In genomic region chr9:36575411-36575882, GRCh38 we compare ENCODE assay signal across 13 cellular contexts. TPM values are rescaled to one million over a fixed set of nuclear protein-coding genes. Genes with fewer than 3 reads are reported as not detected.
DNase-seq lines count a peak whose midpoint lies in the region; ATAC-seq and TF ChIP-seq lines count a peak whose summit lies in the region.
"Had no signal": no experiment of that assay in that cellular context is flagged by ENCODE, and none has a peak within 500 bp of the region (broad histone marks: within the 10 kb centered on the region; RNA-seq: fewer than 3 reads in every experiment).

No MANE protein-coding gene starts in this region.

- H3K4me3 Mint-ChIP-seq in T-helper 2 cell treated with Interferon-gamma antibody and Interleukin-4, amounts not matched to agents 5 μg/mL and 100 μg/mL, for 36 hours, result peak overlapping the region; percentile 98
- peak overlapping the region; percentile 76 for H3K4me3 Mint-ChIP-seq in neural crest cell

- no peaks in the 10 kb centered on the region for H3K9me3 ChIP-seq in OCI-LY1 (ENCODE audit: low read length)
- H3K9me3 ChIP-seq: heart left ventricle, neutrophil had no signal

- ATAC-seq in HG02678 (IDR thresholded peaks at IDR 0.05; ENCODE audit: unreplicated experiment) (no peak), GM19455 (IDR thresholded peaks at IDR 0.05; ENCODE audit: unreplicated experiment) (no peak)
- ATAC-seq: heart left ventricle had no signal

- H3K9me3 Mint-ChIP-seq in T-helper 2 cell treated with Interferon-gamma antibody and Interleukin-4, amounts not matched to agents 5 μg/mL and 100 μg/mL, for 36 hours, result no peaks in the 10 kb centered on the region
- no peaks in the 10 kb centered on the region for H3K9me3 Mint-ChIP-seq in neural crest cell

- DNase-seq in T-helper 2 cell treated with Interferon-gamma antibody and Interleukin-4, amounts not matched to agents 5 μg/mL and 100 μg/mL, for 36 hours (ENCODE audit: low spot score), result no peak
- DNase-seq in T-helper 2 cell, result no peak
- no peak for DNase-seq in brain microvascular endothelial cell
- no peak for DNase-seq in neural crest cell (ENCODE audit: low read depth, low spot score)
- DNase-seq in HuH-7 (ENCODE audit: low spot score), result no peak
- DNase-seq: activated gamma-delta T cell treated with Interleukin-2 at 50 U/mL for 16 hours, heart left ventricle, MV-4-11, Right ventricle myocardium superior had no signal

- TF ChIP-seq CTCF in OCI-LY1 (IDR thresholded peaks at IDR 0.05; ENCODE audit: low read length) (no peak), brain microvascular endothelial cell (IDR thresholded peaks at IDR 0.05; ENCODE audit: low read depth, low read length, missing control alignments) (no peak), neural crest cell (conservative IDR thresholded peaks at IDR 0.05) (no peak)

- H3K4me3 ChIP-seq in OCI-LY1 (ENCODE audit: low read depth, low read length, poor library complexity, severe bottlenecking) (peak overlapping the region; percentile 98), brain microvascular endothelial cell (ENCODE audit: low read depth, low read length) (peak overlapping the region; percentile 1)
- H3K4me3 ChIP-seq: heart left ventricle had no signal

- H4K20me1 ChIP-seq in OCI-LY1 (ENCODE audit: insufficient read depth, low read length), result no peaks in the 10 kb centered on the region

- peaks cover 39% of the 10 kb centered on the region for H3K4me1 ChIP-seq in OCI-LY1 (ENCODE audit: insufficient read depth, low read length, severe bottlenecking)

- in situ Hi-C loops in brain microvascular endothelial cell (cut with HindIII; ENCODE audit: low pct_ligation_motif_present, low sequenced_read_pairs), result no loop called here

- H3K9me2 ChIP-seq in OCI-LY1 (ENCODE audit: low read depth, low read length), result no peaks in the 10 kb centered on the region

- H3K36me3 ChIP-seq in OCI-LY1 (ENCODE audit: insufficient read depth, low read length) (peaks cover 31% of the 10 kb centered on the region), brain microvascular endothelial cell (replicated peaks) (no peaks in the 10 kb centered on the region)
- H3K36me3 ChIP-seq: heart left ventricle, neutrophil had no signal

- no peak overlapping the region for H2AFZ ChIP-seq in OCI-LY1 (ENCODE audit: low read length)

- no peaks in the 10 kb centered on the region for H3K27me3 Mint-ChIP-seq in T-helper 2 cell treated with Interferon-gamma antibody and Interleukin-4, amounts not matched to agents 5 μg/mL and 100 μg/mL, for 36 hours (ENCODE audit: low read depth)
- H3K27me3 Mint-ChIP-seq in neural crest cell (ENCODE audit: low read depth), result no peaks in the 10 kb centered on the region

- H3K27ac Mint-ChIP-seq in T-helper 2 cell treated with Interferon-gamma antibody and Interleukin-4, amounts not matched to agents 5 μg/mL and 100 μg/mL, for 36 hours, result peak overlapping the region; percentile 23
- H3K27ac Mint-ChIP-seq in neural crest cell (ENCODE audit: unreplicated experiment), result no peak overlapping the region

- peak overlapping the region; percentile 27; the same call in 1 of the 2 replicates for H3K9ac ChIP-seq in OCI-LY1 (ENCODE audit: low read length)

- no peaks in the 10 kb centered on the region for H3F3A ChIP-seq in OCI-LY1 (ENCODE audit: insufficient read depth, low read length)

- peaks cover 37% of the 10 kb centered on the region for H3K4me1 Mint-ChIP-seq in T-helper 2 cell treated with Interferon-gamma antibody and Interleukin-4, amounts not matched to agents 5 μg/mL and 100 μg/mL, for 36 hours (ENCODE audit: low read depth)
- H3K4me1 Mint-ChIP-seq in neural crest cell, result peaks cover 33% of the 10 kb centered on the region

- peaks cover 68% of the 10 kb centered on the region for H3K79me2 ChIP-seq in OCI-LY1 (ENCODE audit: insufficient read depth, low read length)

- H3K4me2 ChIP-seq in OCI-LY1 (ENCODE audit: low read length), result peak overlapping the region; percentile 66

- H3K27ac ChIP-seq in OCI-LY1 (ENCODE audit: low read depth, low read length, poor library complexity, severe bottlenecking) (peak overlapping the region; percentile 1), brain microvascular endothelial cell (peak overlapping the region; percentile 7)
- H3K27ac ChIP-seq: heart left ventricle, neutrophil had no signal

- H3K27me3 ChIP-seq in OCI-LY1 (ENCODE audit: insufficient read depth, low read length), result no peaks in the 10 kb centered on the region
- H3K27me3 ChIP-seq in brain microvascular endothelial cell (replicated peaks), result no peaks in the 10 kb centered on the region
- H3K27me3 ChIP-seq: heart left ventricle, neutrophil had no signal

- peaks cover 36% of the 10 kb centered on the region for H3K36me3 Mint-ChIP-seq in T-helper 2 cell treated with Interferon-gamma antibody and Interleukin-4, amounts not matched to agents 5 μg/mL and 100 μg/mL, for 36 hours (ENCODE audit: low read depth)
- peaks cover 5% of the 10 kb centered on the region for H3K36me3 Mint-ChIP-seq in neural crest cell (ENCODE audit: low read depth)

RNA-seq across cellular contexts. Expression of gene MELK, which starts 2.8 kb away (rescaled TPM):
- 59.2 and 60.4 TPM in 2 replicates for total RNA-seq in neural crest cell
